ENCODE assay signal across 14 cellular contexts in the genomic region with DNA sequence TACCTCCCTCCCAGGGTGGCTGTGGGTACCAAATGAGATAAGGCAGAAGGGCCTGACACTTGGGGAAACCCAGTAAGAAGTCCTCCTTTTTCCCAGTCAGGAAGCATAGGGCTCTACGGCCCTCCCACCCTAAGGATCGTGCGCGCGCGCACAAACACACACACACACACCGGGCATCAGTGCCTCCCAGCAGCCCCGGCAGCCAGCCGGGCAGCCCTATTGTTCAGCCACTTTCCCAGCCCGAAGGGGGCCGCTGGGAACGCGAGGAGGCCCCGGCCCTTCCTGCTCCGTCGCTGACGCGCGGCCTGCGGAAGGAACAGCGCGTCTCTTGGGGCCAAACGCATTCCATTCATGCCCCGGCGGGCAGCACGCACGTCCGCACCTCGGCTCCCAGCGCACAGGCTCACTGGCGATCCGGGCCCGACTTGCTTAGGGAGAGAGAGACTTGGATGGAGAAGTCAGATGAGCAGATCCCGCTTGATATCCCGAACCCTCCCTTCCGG. TPM values are rescaled to one million over a fixed set of nuclear protein-coding genes. Genes with fewer than 3 reads are reported as not detected.
DNase-seq lines count a peak whose midpoint lies in the region; ATAC-seq and TF ChIP-seq lines count a peak whose summit lies in the region.
"Had no signal": no experiment of that assay in that cellular context is flagged by ENCODE, and none has a peak within 500 bp of the region (broad histone marks: within the 10 kb centered on the region; RNA-seq: fewer than 3 reads in every experiment).

No MANE protein-coding gene starts in this region.

- H3K36me3 Mint-ChIP-seq in glutamatergic neuron (ENCODE audit: unreplicated experiment), result peaks cover 5% of the 10 kb centered on the region
- H3K36me3 Mint-ChIP-seq: memory B cell had no signal

- peak overlapping the region; percentile 71 for H3K27ac ChIP-seq in suprapubic skin
- H3K27ac ChIP-seq: epithelial cell of prostate had no signal

- peak; percentile 80 for DNase-seq in astrocyte of the spinal cord (ENCODE audit: low read depth, low spot score)
- DNase-seq in glutamatergic neuron, result peak; percentile 46
- peak; percentile 93 for DNase-seq in mesenteric fat pad (ENCODE audit: low spot score)
- peak in 1 of 2 donors; percentile 82 for DNase-seq in suprapubic skin (ENCODE audit: low spot score in 2 of 2)
- no peak for DNase-seq in AG08396 (ENCODE audit: low spot score)
- DNase-seq in DMS79 (lab: John Stamatoyannopoulos, UW), result no peak
- DNase-seq in cerebellar cortex (ENCODE audit: low spot score), result no peak
- DNase-seq: activated CD8-positive, alpha-beta T cell treated with anti-CD3 and anti-CD28 coated beads for 36 hours; activated naive CD4-positive, alpha-beta T cell treated with anti-CD3 and anti-CD28 coated beads for 36 hours; NCI-H187 treated with DMSO at 0.1 percent for 48 hours had no signal

- H3K4me1 Mint-ChIP-seq in glutamatergic neuron (ENCODE audit: low read depth, unreplicated experiment), result no peaks in the 10 kb centered on the region

- H3K4me3 ChIP-seq in astrocyte of the spinal cord (ENCODE audit: low read depth, low read length) (no peak overlapping the region), suprapubic skin (no peak overlapping the region)

- no peaks in the 10 kb centered on the region for H3K36me3 ChIP-seq in suprapubic skin

- in situ Hi-C loops in astrocyte of the spinal cord (cut with HindIII; ENCODE audit: low sequenced_read_pairs), result no loop called here

- H3K27ac Mint-ChIP-seq in glutamatergic neuron (ENCODE audit: unreplicated experiment), result no peak overlapping the region
- H3K27ac Mint-ChIP-seq: activated CD8-positive, alpha-beta T cell treated with anti-CD3 and anti-CD28 coated beads for 36 hours; activated naive CD4-positive, alpha-beta T cell treated with anti-CD3 and anti-CD28 coated beads for 36 hours; B cell; memory B cell had no signal

- peaks cover 3% of the 10 kb centered on the region for H3K27me3 Mint-ChIP-seq in glutamatergic neuron (ENCODE audit: unreplicated experiment)
- H3K27me3 Mint-ChIP-seq: activated CD8-positive, alpha-beta T cell treated with anti-CD3 and anti-CD28 coated beads for 36 hours; B cell had no signal

- peaks cover 49% of the 10 kb centered on the region for H3K4me1 ChIP-seq in suprapubic skin

- TF ChIP-seq POLR2A in suprapubic skin (IDR thresholded peaks at IDR 0.05), result no peak

- WGBS in suprapubic skin, result 77% methylated on average over 28 of the region's 36 CpGs

- no peaks in the 10 kb centered on the region for H3K9me3 ChIP-seq in suprapubic skin

- peaks cover 5% of the 10 kb centered on the region for H3K9me3 Mint-ChIP-seq in glutamatergic neuron (ENCODE audit: unreplicated experiment)
- H3K9me3 Mint-ChIP-seq: memory B cell had no signal

- TF ChIP-seq EP300 in suprapubic skin (IDR thresholded peaks at IDR 0.05), result peak; percentile 98

- H3K27me3 ChIP-seq in suprapubic skin, result no peaks in the 10 kb centered on the region

- no peak overlapping the region for H3K4me3 Mint-ChIP-seq in glutamatergic neuron (ENCODE audit: unreplicated experiment)
- H3K4me3 Mint-ChIP-seq: activated CD8-positive, alpha-beta T cell treated with anti-CD3 and anti-CD28 coated beads for 36 hours; activated naive CD4-positive, alpha-beta T cell treated with anti-CD3 and anti-CD28 coated beads for 36 hours; B cell; memory B cell had no signal

- no peak for ATAC-seq in HG03097 (IDR thresholded peaks at IDR 0.05; ENCODE audit: low FRiP score, unreplicated experiment)
- ATAC-seq: activated CD8-positive, alpha-beta T cell treated with anti-CD3 and anti-CD28 coated beads for 36 hours had no signal

- TF ChIP-seq CTCF in astrocyte of the spinal cord (IDR thresholded peaks at IDR 0.05; ENCODE audit: low read depth, low read length), result no peak
- TF ChIP-seq CTCF in glutamatergic neuron (IDR thresholded peaks at IDR 0.05; ENCODE audit: partially characterized antibody, unreplicated experiment), result no peak
- TF ChIP-seq CTCF in suprapubic skin (IDR thresholded peaks at IDR 0.05), result no peak

RNA-seq across cellular contexts. Expression of gene DUSP1, which starts 22.6 kb away (rescaled TPM):
- total RNA-seq in glutamatergic neuron (ENCODE audit: unreplicated experiment) (91.7 TPM), mesenteric fat pad (1,666 TPM), suprapubic skin (1,000 to 10,000 TPM; 1,246 to 2,948 (median 1,762) TPM)

Comparison
In these comparisons a context has a peak if more than half of its experiments do, and no peak if none do; other contexts are left out.
1. DNase-seq: peak in astrocyte of the spinal cord (single experiment), glutamatergic neuron (single experiment) and mesenteric fat pad (single experiment); none in AG08396 (single experiment), DMS79 (single experiment) and cerebellar cortex (single experiment).
2. RNA of gene DUSP1, which starts 22.6 kb away (total RNA-seq): 1,246 to 2,948 TPM in suprapubic skin and 1,666 TPM in mesenteric fat pad (single experiment); 91.7 TPM in glutamatergic neuron (single experiment); every median in the first group is over 10 times any median in the second.